In the genomic region with DNA sequence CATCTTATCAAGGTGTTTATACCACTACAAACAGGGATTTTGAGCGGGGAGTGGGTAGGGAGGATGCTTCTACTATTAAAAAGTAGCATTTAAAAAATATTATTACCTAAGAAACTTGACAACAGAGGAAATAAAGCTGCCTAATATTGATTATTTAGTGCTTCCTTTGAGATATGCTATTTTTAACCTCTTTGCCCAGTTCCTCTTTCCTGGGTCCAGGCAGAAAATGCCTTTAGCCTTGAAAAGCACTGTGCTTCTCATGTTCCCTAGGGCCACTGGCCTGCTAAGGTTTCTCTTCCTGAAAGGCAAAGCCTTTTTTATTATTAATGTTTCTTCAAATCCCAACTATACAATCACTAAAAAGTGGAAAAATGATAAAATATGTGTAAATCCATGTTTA, we compare ENCODE assay signal across 16 cellular contexts.
DNase-seq lines count a peak whose midpoint lies in the region; ATAC-seq, FAIRE-seq and TF ChIP-seq lines count a peak whose summit lies in the region.
"Had no signal": no experiment of that assay in that cellular context is flagged by ENCODE, and none has a peak within 500 bp of the region (broad histone marks: within the 10 kb centered on the region; RNA-seq: fewer than 3 reads in every experiment).

No MANE protein-coding gene starts in this region.

- no peaks in the 10 kb centered on the region for H3K79me2 ChIP-seq in GM12878 (ENCODE audit: control insufficient read depth, insufficient read depth, low read length)

- SMC1A ChIA-PET in GM12878 (lab: Charles Lee; ENCODE audit: uncharacterized antibody, unreplicated experiment), result no interaction called here

- BruUV-seq in GM12878 (replicated peaks; lab: Mats Ljungman, UMichigan), result no TSS peak

- peak; percentile 26 for DNase-seq in CD1c-positive myeloid dendritic cell (ENCODE audit: extremely low spot score)
- DNase-seq in GM12891 (ENCODE audit: insufficient read length, low spot score), result no peak
- peak; percentile 16 for DNase-seq in OCI-M1 (lab: John Stamatoyannopoulos, UW)
- DNase-seq in GM12878 (ENCODE audit: low read depth, low spot score), result no peak
- DNase-seq in middle frontal gyrus (ENCODE audit: extremely low spot score, low spot score), result no peak
- no peak for DNase-seq in heart right ventricle
- no peak for DNase-seq in activated naive CD4-positive, alpha-beta T cell treated with anti-CD3 and anti-CD28 coated beads, Interleukin-2, amount 10 ng/mL, durations not matched to agents 7 days and 5 days
- DNase-seq: BE2C; CD8-positive, alpha-beta T cell; COR-L47; DND-41; GDM1 had no signal

- no peak overlapping the region for H2AFZ ChIP-seq in GM12878 (ENCODE audit: control insufficient read depth, low read depth, low read length)

- H3K27me3 ChIP-seq in GM12878 (replicated peaks in 1 of 2; ENCODE audit: control insufficient read depth in 2 of 2, insufficient read depth in 2 of 2, low read length in 1 of 2), result no peaks in the 10 kb centered on the region
- H3K27me3 ChIP-seq in heart right ventricle, result no peaks in the 10 kb centered on the region
- H3K27me3 ChIP-seq: BE2C had no signal

- intact Hi-C loops in GM12878 (cut with micrococcal nuclease; ENCODE audit: unreplicated experiment), result no loop called here
- intact Hi-C loops in heart right ventricle (cut with DNase I), result no loop called here

- H3K27ac Mint-ChIP-seq in activated naive CD4-positive, alpha-beta T cell treated with anti-CD3 and anti-CD28 coated beads, Interleukin-2, amount 10 ng/mL, durations not matched to agents 7 days and 5 days, result no peak overlapping the region
- H3K27ac Mint-ChIP-seq: CD8-positive, alpha-beta T cell had no signal

- TF ChIP-seq EP300 in GM12878 (IDR thresholded peaks at IDR 0.05; ENCODE audit: borderline replicate concordance in 1 of 2, control insufficient read depth in 1 of 2, low read depth in 2 of 2, low read length in 2 of 2), result no peak

- TF ChIP-seq RAD21 in GM12878 (IDR thresholded peaks at IDR 0.05; ENCODE audit: insufficient read depth, low read depth, low read length), result no peak

- no peak overlapping the region for H3K9ac ChIP-seq in GM12878 (ENCODE audit: control insufficient read depth, insufficient read depth, low read length)

- no peaks in the 10 kb centered on the region for H3K27me3 Mint-ChIP-seq in activated naive CD4-positive, alpha-beta T cell treated with anti-CD3 and anti-CD28 coated beads, Interleukin-2, amount 10 ng/mL, durations not matched to agents 7 days and 5 days

- no peak for ATAC-seq in GM12878
- ATAC-seq in heart right ventricle, result no peak
- ATAC-seq: A549; CD8-positive, alpha-beta T cell; HCT116 had no signal

- H3K4me3 ChIP-seq in GM12878, result no peak overlapping the region
- H3K4me3 ChIP-seq in heart right ventricle, result no peak overlapping the region
- H3K4me3 ChIP-seq: A549 had no signal

- FAIRE-seq in GM12891 (lab: Jason Lieb, UNC) (no peak), GM12878 (lab: Jason Lieb, UNC) (no peak)
- FAIRE-seq: A549, H54 had no signal

- H3K36me3 ChIP-seq in GM12878 (ENCODE audit: control insufficient read depth in 2 of 2, insufficient read depth in 2 of 2, low read length in 1 of 2) (no peaks in the 10 kb centered on the region), heart right ventricle (no peaks in the 10 kb centered on the region)
- H3K36me3 ChIP-seq: BE2C had no signal

- no peaks in the 10 kb centered on the region for H4K20me1 ChIP-seq in GM12878 (ENCODE audit: control insufficient read depth, insufficient read depth)

- H3K27ac ChIP-seq in GM12878 (ENCODE audit: control insufficient read depth, insufficient read depth), result no peak overlapping the region
- H3K27ac ChIP-seq in heart right ventricle, result no peak overlapping the region
- H3K27ac ChIP-seq: A549, C4-2B had no signal

- no peaks in the 10 kb centered on the region for H3K9me3 ChIP-seq in GM12878 (replicated peaks; ENCODE audit: control insufficient read depth, insufficient read depth, low read length)
- peaks cover 0 to 2% (median 0%) of the 10 kb centered on the region in 11 donors for H3K9me3 ChIP-seq in heart right ventricle
- H3K9me3 ChIP-seq: A549, BE2C had no signal

- in situ Hi-C loops in GM12878 (cut with MboI), result no loop called here

- H3K4me1 Mint-ChIP-seq in activated naive CD4-positive, alpha-beta T cell treated with anti-CD3 and anti-CD28 coated beads, Interleukin-2, amount 10 ng/mL, durations not matched to agents 7 days and 5 days, result no peaks in the 10 kb centered on the region

- CTCF ChIA-PET in GM12878 (lab: Yijun Ruan, JAX), result interaction anchor here (1.1 kb wide), 1 partner anchor 10 kb away, joined by 3 read pairs; no protein-coding TSS in a partner anchor
- CTCF ChIA-PET in activated naive CD4-positive, alpha-beta T cell treated with anti-CD3 and anti-CD28 coated beads, Interleukin-2, amount 10 ng/mL, durations not matched to agents 7 days and 5 days (lab: Charles Lee), result interaction anchor here (0.7 kb wide), 1 partner anchor 10 kb away, joined by 5 read pairs; no protein-coding TSS in a partner anchor

- TF ChIP-seq CTCF in GM12878 (IDR thresholded peaks at IDR 0.05 in 2 of 3, conservative IDR thresholded peaks at IDR 0.05 in 1 of 3; ENCODE audit: control insufficient read depth in 2 of 3, extremely low read depth in 1 of 3, insufficient read depth in 1 of 3, low read depth in 3 of 3, low read length in 3 of 3) (no peak), heart right ventricle (IDR thresholded peaks at IDR 0.05) (no peak)

- no peak overlapping the region for H3K4me3 Mint-ChIP-seq in activated naive CD4-positive, alpha-beta T cell treated with anti-CD3 and anti-CD28 coated beads, Interleukin-2, amount 10 ng/mL, durations not matched to agents 7 days and 5 days
- H3K4me3 Mint-ChIP-seq: CD8-positive, alpha-beta T cell had no signal

- no peaks in the 10 kb centered on the region for H3K36me3 Mint-ChIP-seq in activated naive CD4-positive, alpha-beta T cell treated with anti-CD3 and anti-CD28 coated beads, Interleukin-2, amount 10 ng/mL, durations not matched to agents 7 days and 5 days
- H3K36me3 Mint-ChIP-seq: CD8-positive, alpha-beta T cell had no signal

- H3K4me1 ChIP-seq in GM12878 (ENCODE audit: control insufficient read depth, insufficient read depth, low read length), result no peaks in the 10 kb centered on the region
- H3K4me1 ChIP-seq in heart right ventricle, result no peaks in the 10 kb centered on the region
- H3K4me1 ChIP-seq: A549, BE2C had no signal

- H3K9me3 Mint-ChIP-seq in activated naive CD4-positive, alpha-beta T cell treated with anti-CD3 and anti-CD28 coated beads, Interleukin-2, amount 10 ng/mL, durations not matched to agents 7 days and 5 days, result no peaks in the 10 kb centered on the region
- H3K9me3 Mint-ChIP-seq: CD8-positive, alpha-beta T cell had no signal

- RAD21 ChIA-PET in GM12878 (lab: Charles Lee; ENCODE audit: unreplicated experiment), result no interaction called here

- 29% methylated on average over 1 of the region's 1 CpG for whole genome bisulfite sequencing in GM12878 (ENCODE audit: insufficient coverage, insufficient replicate concordance, low lambda C conversion rate, missing lambda C conversion rate)
- 80 to 94% methylated on average over 1 of the region's 1 CpG for WGBS in heart right ventricle, 2 donors

- POLR2A ChIA-PET in GM12878 (lab: Charles Lee), result no interaction called here

- TF ChIP-seq POLR2A in GM12891 (IDR thresholded peaks at IDR 0.05; ENCODE audit: low read depth, low read length) (no peak), GM12878 (IDR thresholded peaks at IDR 0.05; ENCODE audit: low read depth, low read length) (no peak)

- no peak overlapping the region for H3K4me2 ChIP-seq in GM12878 (ENCODE audit: control insufficient read depth, insufficient read depth)
- H3K4me2 ChIP-seq: A549 had no signal

TF ChIP-seq in GM12891, 5 proteins besides CTCF, POLR2A, EP300 and RAD21:
- TF ChIP-seq SPI1 (IDR thresholded peaks at IDR 0.05; ENCODE audit: low read depth, low read length), result peak; percentile 61; the same call in 1 of the 2 replicates
- no peak for TF ChIP-seq TAF1 (IDR thresholded peaks at IDR 0.05; ENCODE audit: low read depth, low read length)
- TF ChIP-seq POLR2AphosphoS5 (IDR thresholded peaks at IDR 0.05; ENCODE audit: low read depth, low read length), result no peak
TF ChIP-seq in GM12891: peak in this region for 1.

TF ChIP-seq in GM12878, 131 proteins besides CTCF, POLR2A, EP300 and RAD21:
- peak; percentile 38; the same call in 1 of the 2 replicates for TF ChIP-seq SPI1 (IDR thresholded peaks at IDR 0.05; ENCODE audit: borderline replicate concordance, insufficient read depth, low read depth, low read length)
- no peak for TF ChIP-seq TBL1XR1 (IDR thresholded peaks at IDR 0.05; ENCODE audit: low read depth, low read length)

Comparison
In these comparisons a context has a peak if more than half of its experiments do, and no peak if none do; other contexts are left out.
1. DNase-seq: peak in CD1c-positive myeloid dendritic cell (single experiment) and OCI-M1 (single experiment); none in GM12891 (single experiment), GM12878 (single experiment), middle frontal gyrus (single experiment), heart right ventricle (0 of 2) and activated naive CD4-positive, alpha-beta T cell treated with anti-CD3 and anti-CD28 coated beads, Interleukin-2, amount 10 ng/mL, durations not matched to agents 7 days and 5 days (single experiment).